1 cellular context compared by ENCODE assay signal in the genomic region with DNA sequence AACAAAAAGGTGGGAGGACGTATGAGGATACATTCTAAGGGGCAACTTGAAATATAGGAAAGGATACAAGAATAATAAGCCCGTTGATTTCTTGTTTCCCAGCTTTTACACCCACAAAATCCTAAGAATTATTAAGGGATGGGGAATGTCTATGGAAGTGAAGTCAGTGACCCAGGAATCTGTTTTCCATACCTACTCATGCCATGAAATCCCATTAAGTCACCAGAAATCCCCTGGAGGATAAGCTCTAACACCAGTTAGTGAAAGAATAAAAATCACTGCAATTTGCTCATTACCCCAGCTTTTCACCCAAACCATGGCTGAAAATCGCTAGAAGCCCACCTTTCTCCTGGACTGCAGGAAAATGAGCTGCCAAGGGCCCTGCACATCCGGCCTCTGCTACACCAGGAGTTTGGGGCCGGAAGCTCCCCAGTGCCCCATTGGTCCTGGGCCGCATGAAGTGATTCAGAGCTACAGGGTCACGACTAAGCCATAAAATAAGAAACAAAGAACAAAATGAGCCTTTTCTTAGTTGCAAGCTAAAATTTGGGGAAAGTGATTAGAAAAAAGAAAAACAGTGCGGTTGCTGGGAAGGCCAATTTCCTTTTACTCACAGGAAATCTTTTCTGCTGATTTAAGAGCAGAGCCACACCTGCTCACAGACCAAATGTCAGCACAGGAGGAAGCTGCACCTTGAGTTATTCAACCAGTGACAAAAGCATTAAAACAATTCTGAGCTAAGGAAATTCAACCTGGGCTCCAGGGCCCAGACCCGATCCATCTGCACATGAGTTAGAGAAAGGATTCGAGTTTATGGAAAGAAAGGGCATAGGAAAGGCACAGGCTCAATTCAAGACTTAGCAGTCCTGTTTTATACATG.
TF ChIP-seq lines count a peak whose summit lies in the region.

No MANE protein-coding gene starts in this region.

TF ChIP-seq in SK-N-SH treated with all-trans-retinoic acid at 6 μM for 48 hours, 23 proteins besides CTCF, POLR2A, EP300 and RAD21 (continued from another document):
- TF ChIP-seq, protein P1, sequence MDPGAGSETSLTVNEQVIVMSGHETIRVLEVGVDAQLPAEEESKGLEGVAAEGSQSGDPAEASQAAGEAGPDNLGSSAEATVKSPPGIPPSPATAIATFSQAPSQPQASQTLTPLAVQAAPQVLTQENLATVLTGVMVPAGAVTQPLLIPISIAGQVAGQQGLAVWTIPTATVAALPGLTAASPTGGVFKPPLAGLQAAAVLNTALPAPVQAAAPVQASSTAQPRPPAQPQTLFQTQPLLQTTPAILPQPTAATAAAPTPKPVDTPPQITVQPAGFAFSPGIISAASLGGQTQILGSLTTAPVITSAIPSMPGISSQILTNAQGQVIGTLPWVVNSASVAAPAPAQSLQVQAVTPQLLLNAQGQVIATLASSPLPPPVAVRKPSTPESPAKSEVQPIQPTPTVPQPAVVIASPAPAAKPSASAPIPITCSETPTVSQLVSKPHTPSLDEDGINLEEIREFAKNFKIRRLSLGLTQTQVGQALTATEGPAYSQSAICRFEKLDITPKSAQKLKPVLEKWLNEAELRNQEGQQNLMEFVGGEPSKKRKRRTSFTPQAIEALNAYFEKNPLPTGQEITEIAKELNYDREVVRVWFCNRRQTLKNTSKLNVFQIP (CRISPR knock-in tag; IDR thresholded peaks at IDR 0.05; ENCODE audit: borderline replicate concordance, low read depth): no peak
- TF ChIP-seq TOX (CRISPR knock-in tag; IDR thresholded peaks at IDR 0.05; ENCODE audit: borderline replicate concordance): no peak
- TF ChIP-seq, protein P2, sequence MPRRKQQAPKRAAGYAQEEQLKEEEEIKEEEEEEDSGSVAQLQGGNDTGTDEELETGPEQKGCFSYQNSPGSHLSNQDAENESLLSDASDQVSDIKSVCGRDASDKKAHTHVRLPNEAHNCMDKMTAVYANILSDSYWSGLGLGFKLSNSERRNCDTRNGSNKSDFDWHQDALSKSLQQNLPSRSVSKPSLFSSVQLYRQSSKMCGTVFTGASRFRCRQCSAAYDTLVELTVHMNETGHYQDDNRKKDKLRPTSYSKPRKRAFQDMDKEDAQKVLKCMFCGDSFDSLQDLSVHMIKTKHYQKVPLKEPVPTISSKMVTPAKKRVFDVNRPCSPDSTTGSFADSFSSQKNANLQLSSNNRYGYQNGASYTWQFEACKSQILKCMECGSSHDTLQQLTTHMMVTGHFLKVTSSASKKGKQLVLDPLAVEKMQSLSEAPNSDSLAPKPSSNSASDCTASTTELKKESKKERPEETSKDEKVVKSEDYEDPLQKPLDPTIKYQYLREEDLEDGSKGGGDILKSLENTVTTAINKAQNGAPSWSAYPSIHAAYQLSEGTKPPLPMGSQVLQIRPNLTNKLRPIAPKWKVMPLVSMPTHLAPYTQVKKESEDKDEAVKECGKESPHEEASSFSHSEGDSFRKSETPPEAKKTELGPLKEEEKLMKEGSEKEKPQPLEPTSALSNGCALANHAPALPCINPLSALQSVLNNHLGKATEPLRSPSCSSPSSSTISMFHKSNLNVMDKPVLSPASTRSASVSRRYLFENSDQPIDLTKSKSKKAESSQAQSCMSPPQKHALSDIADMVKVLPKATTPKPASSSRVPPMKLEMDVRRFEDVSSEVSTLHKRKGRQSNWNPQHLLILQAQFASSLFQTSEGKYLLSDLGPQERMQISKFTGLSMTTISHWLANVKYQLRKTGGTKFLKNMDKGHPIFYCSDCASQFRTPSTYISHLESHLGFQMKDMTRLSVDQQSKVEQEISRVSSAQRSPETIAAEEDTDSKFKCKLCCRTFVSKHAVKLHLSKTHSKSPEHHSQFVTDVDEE (CRISPR knock-in tag; IDR thresholded peaks at IDR 0.05): no peak
